8 cellular contexts compared by ENCODE assay signal in genomic region chr6:89035252-89036106, GRCh38.
DNase-seq lines count a peak whose midpoint lies in the region; ATAC-seq and TF ChIP-seq lines count a peak whose summit lies in the region.

No MANE protein-coding gene starts in this region.

- DNase-seq in AG09319 (ENCODE audit: extremely low read depth, low read depth) (peak; percentile 98), NCI-H510A (lab: John Stamatoyannopoulos, UW) (peak; percentile 7)

- H3K36me3 Mint-ChIP-seq in stimulated activated memory B cell treated with anti-CD40 and anti-IgM and Interleukin-4, amounts not matched to agents 10 μg/mL and 1 μg/mL and 100 μg/mL, for 72 hours = peaks cover 16% of the 10 kb centered on the region

- H3K4me3 ChIP-seq in duodenal mucosa (ENCODE audit: low read depth in 1 of 2, low read length in 2 of 2) (peak overlapping the region; percentile 36 to 47), muscle layer of colon (ENCODE audit: low read depth in 1 of 2, low read length in 2 of 2) (peak overlapping the region in 1 of 2 donors; percentile 37)

- TF ChIP-seq CTCF in AG09319 (IDR thresholded peaks at IDR 0.05; ENCODE audit: low read depth, low read length) = no peak

- peaks cover 7% of the 10 kb centered on the region for H3K27me3 Mint-ChIP-seq in stimulated activated memory B cell treated with anti-CD40 and anti-IgM and Interleukin-4, amounts not matched to agents 10 μg/mL and 1 μg/mL and 100 μg/mL, for 72 hours

- H3K27ac ChIP-seq in duodenal mucosa (ENCODE audit: low read depth, low read length) (peak overlapping the region; percentile 94), muscle layer of colon (ENCODE audit: low read depth, low read length) (peak overlapping the region; percentile 92)

- H3K9ac ChIP-seq in duodenal mucosa (ENCODE audit: low read depth in 1 of 2, low read length in 2 of 2) = peak overlapping the region; percentile 36 to 55
- H3K9ac ChIP-seq in muscle layer of colon (ENCODE audit: low read length) = peak overlapping the region; percentile 25

- H3K9me3 Mint-ChIP-seq in stimulated activated memory B cell treated with anti-CD40 and anti-IgM and Interleukin-4, amounts not matched to agents 10 μg/mL and 1 μg/mL and 100 μg/mL, for 72 hours = peaks cover 14% of the 10 kb centered on the region

- no peak for ATAC-seq in GM19455 (IDR thresholded peaks at IDR 0.05; ENCODE audit: unreplicated experiment)
- no peak for ATAC-seq in HG03280 (IDR thresholded peaks at IDR 0.05; ENCODE audit: unreplicated experiment)
- ATAC-seq in HG03432 (IDR thresholded peaks at IDR 0.05; ENCODE audit: unreplicated experiment) = no peak
- ATAC-seq in stimulated activated memory B cell treated with anti-CD40 and anti-IgM and Interleukin-4, amounts not matched to agents 10 μg/mL and 1 μg/mL and 100 μg/mL, for 72 hours = no peak

- H3K4me1 ChIP-seq in duodenal mucosa (ENCODE audit: control insufficient read depth in 1 of 2, insufficient read depth in 2 of 2, low read length in 2 of 2) (peaks cover 31% of the 10 kb centered on the region in 2 donors), muscle layer of colon (ENCODE audit: insufficient read depth, low read length) (peaks cover 11% of the 10 kb centered on the region)

- no peak overlapping the region for H3K4me3 Mint-ChIP-seq in stimulated activated memory B cell treated with anti-CD40 and anti-IgM and Interleukin-4, amounts not matched to agents 10 μg/mL and 1 μg/mL and 100 μg/mL, for 72 hours

- H3K27me3 ChIP-seq in duodenal mucosa (ENCODE audit: control insufficient read depth in 1 of 2, insufficient read depth in 2 of 2, low read length in 2 of 2) (no peaks in the 10 kb centered on the region), muscle layer of colon (ENCODE audit: control insufficient read depth in 1 of 2, insufficient read depth in 2 of 2, low read length in 2 of 2) (no peaks in the 10 kb centered on the region)

- peaks cover 0 to 5% of the 10 kb centered on the region in 2 donors for H3K9me3 ChIP-seq in duodenal mucosa (ENCODE audit: control insufficient read depth in 1 of 2, low read length in 2 of 2)
- no peaks in the 10 kb centered on the region for H3K9me3 ChIP-seq in muscle layer of colon (ENCODE audit: low read length)

- H3K4me1 Mint-ChIP-seq in stimulated activated memory B cell treated with anti-CD40 and anti-IgM and Interleukin-4, amounts not matched to agents 10 μg/mL and 1 μg/mL and 100 μg/mL, for 72 hours = no peaks in the 10 kb centered on the region

- H3K27ac Mint-ChIP-seq in stimulated activated memory B cell treated with anti-CD40 and anti-IgM and Interleukin-4, amounts not matched to agents 10 μg/mL and 1 μg/mL and 100 μg/mL, for 72 hours = no peak overlapping the region

- H3K36me3 ChIP-seq in duodenal mucosa (ENCODE audit: control insufficient read depth in 1 of 2, insufficient read depth in 2 of 2, low read length in 2 of 2) (no peaks in the 10 kb centered on the region), muscle layer of colon (ENCODE audit: insufficient read depth, low read length) (no peaks in the 10 kb centered on the region)
